In the genomic region with DNA sequence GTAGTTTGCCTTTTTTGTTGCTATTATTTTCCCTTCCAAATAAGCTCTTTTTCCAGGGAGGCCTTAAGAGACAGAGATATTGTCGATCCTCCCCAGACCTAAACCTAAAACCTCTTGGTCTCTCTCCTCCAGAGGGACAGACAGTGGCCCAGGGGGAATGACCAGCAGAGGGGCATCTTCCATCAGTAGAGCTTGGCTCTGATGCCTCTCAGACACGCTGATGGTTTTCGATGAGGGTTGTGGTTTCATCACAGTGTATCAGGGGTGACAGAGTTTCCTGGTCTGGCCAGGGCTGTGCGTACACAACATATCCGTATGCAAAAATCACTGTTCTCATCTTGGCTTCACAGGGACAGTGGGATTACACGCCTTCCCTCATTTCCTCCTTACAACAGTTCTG, we compare ENCODE assay signal across 13 cellular contexts.
"Had no signal": no experiment of that assay in that cellular context is flagged by ENCODE, and none has a peak within 500 bp of the region (broad histone marks: within the 10 kb centered on the region; RNA-seq: fewer than 3 reads in every experiment).

No MANE protein-coding gene starts in this region.

- H3K36me3 ChIP-seq: neutrophil had no signal

- ATAC-seq: activated T-cell treated with anti-CD3 and anti-CD28 coated beads, Interleukin-2, amount 50 U/mL, for 4 hours had no signal

- H3K4me3 ChIP-seq: coronary artery, skin epidermis, testis had no signal

- H3K4me1 ChIP-seq: testis had no signal

- H3K27ac ChIP-seq: coronary artery, epithelial cell of prostate, neutrophil, skin epidermis, testis had no signal

- H3K27me3 ChIP-seq: neutrophil, testis had no signal

- H3K9me3 ChIP-seq: neutrophil, testis had no signal

- DNase-seq: activated B cell treated with CpG ODN at 0.5 μM for 24 hours; activated CD4-positive, alpha-beta T cell treated with anti-CD3 and anti-CD28 coated beads, Interleukin-2, amount 10 ng/mL, durations not matched to agents 24 days and 14 days; activated naive CD4-positive, alpha-beta T cell; activated T-cell treated with anti-CD3 and anti-CD28 coated beads, Interleukin-2, amount 50 U/mL, for 4 hours; caudate nucleus; effector CD8-positive, alpha-beta T cell; posterior cingulate gyrus; T1000; testis had no signal
